In the genomic region with DNA sequence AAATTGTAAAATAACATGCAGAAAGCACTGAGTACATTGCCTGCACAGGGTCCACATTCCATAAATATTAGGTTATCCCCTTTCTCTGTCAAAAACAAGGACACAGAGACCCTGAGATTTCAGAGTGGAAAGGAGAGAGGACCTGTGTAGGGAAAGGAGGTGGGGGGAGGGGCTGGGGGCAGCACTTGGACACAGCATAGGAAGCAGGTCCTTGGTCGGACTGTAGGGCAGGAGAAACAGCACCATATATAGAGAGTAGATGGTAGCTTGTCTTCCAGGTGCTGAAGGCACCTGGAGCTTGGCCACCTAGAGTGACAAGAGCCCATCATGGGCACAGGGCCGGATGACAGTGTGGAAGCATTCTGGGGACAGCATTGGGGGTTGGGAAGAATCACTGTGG, we compare ENCODE assay signal across 11 cellular contexts. TPM values are rescaled to one million over a fixed set of nuclear protein-coding genes. Genes with fewer than 3 reads are reported as not detected.
DNase-seq lines count a peak whose midpoint lies in the region; ATAC-seq and TF ChIP-seq lines count a peak whose summit lies in the region.
"Had no signal": no experiment of that assay in that cellular context is flagged by ENCODE, and none has a peak within 500 bp of the region (broad histone marks: within the 10 kb centered on the region; RNA-seq: fewer than 3 reads in every experiment).

No MANE protein-coding gene starts in this region.

- DNase-seq in AG04449 (ENCODE audit: low read depth, low spot score) (no peak), IMR-90 (no peak), esophagus squamous epithelium (lab: John Stamatoyannopoulos, UW) (no peak), progenitor cell of endocrine pancreas (ENCODE audit: low spot score, unreplicated experiment) (no peak), OCI-M2 (lab: John Stamatoyannopoulos, UW; ENCODE audit: unreplicated experiment) (no peak), UCSD-AML1 (lab: John Stamatoyannopoulos, UW; ENCODE audit: unreplicated experiment) (no peak)
- DNase-seq in effector CD8-positive, alpha-beta T cell (lab: John Stamatoyannopoulos, UW), result no peak
- DNase-seq: NCI-H2029 had no signal

- peaks cover 5% of the 10 kb centered on the region for H3K4me1 Mint-ChIP-seq in progenitor cell of endocrine pancreas (ENCODE audit: low read depth)

- H3K36me3 ChIP-seq in IMR-90 (ENCODE audit: control insufficient read depth, insufficient read depth, low read length) (peaks cover 57% of the 10 kb centered on the region), esophagus squamous epithelium (peaks cover 0 to 34% (median 0%) of the 10 kb centered on the region in 3 donors)

- peak overlapping the region; percentile 98 for H3K9ac ChIP-seq in IMR-90 (ENCODE audit: low read depth, low read length)

- H4K91ac ChIP-seq in IMR-90 (ENCODE audit: insufficient read depth, low read depth, low read length), result no peak overlapping the region

- H4K5ac ChIP-seq in IMR-90 (ENCODE audit: low read depth, low read length), result no peak overlapping the region

- dilution Hi-C loops in IMR-90 (cut with HindIII; ENCODE audit: low sequenced_read_pairs, unreplicated experiment), result no loop called here

- H2BK20ac ChIP-seq in IMR-90 (ENCODE audit: low read depth, low read length), result no peak overlapping the region

- in situ Hi-C loops in IMR-90 (cut with MboI; ENCODE audit: low sequenced_read_pairs), result no loop called here

- no peak for TF ChIP-seq RAD21 in IMR-90 (IDR thresholded peaks at IDR 0.05; ENCODE audit: low read length)

- peak overlapping the region; percentile 13; the same call in 1 of the 2 replicates for H2AK5ac ChIP-seq in IMR-90 (ENCODE audit: low read depth, low read length)

- H2BK15ac ChIP-seq in IMR-90 (ENCODE audit: low read depth, low read length), result no peak overlapping the region

- peak overlapping the region; percentile 90 for H3K27ac ChIP-seq in IMR-90 (ENCODE audit: insufficient read depth, low read length)
- peak overlapping the region; percentile 44 to 92 (median 88) for H3K27ac ChIP-seq in esophagus squamous epithelium

- H2BK5ac ChIP-seq in IMR-90 (ENCODE audit: low read depth, low read length, poor library complexity, severe bottlenecking), result peak overlapping the region; percentile 98

- TF ChIP-seq POLR2A in IMR-90 (IDR thresholded peaks at IDR 0.05; ENCODE audit: low read depth, low read length) (no peak), esophagus squamous epithelium (IDR thresholded peaks at IDR 0.05) (no peak)

- no peak overlapping the region for H4K8ac ChIP-seq in IMR-90 (ENCODE audit: low read depth in 2 of 2, low read length in 2 of 2)

- POLR2A ChIA-PET in AG04449 (lab: Yijun Ruan, JAX) (interaction anchor here (0.7 to 15.8 kb wide), 10 partner anchors 7 to 72 kb away, joined by 3 to 325 read pairs (median 20); a partner anchor contains a TSS), IMR-90 (lab: Charles Lee; ENCODE audit: unreplicated experiment) (interaction anchor here (0.5 to 3.8 kb wide), 5 partner anchors 9 to 198 kb away, joined by 5 to 14 read pairs (median 10); a partner anchor contains a TSS)

- peaks cover 74% of the 10 kb centered on the region for H4K20me1 ChIP-seq in IMR-90 (ENCODE audit: insufficient read depth, low read length)

- peak overlapping the region; percentile 61; the same call in 1 of the 2 replicates for H3K56ac ChIP-seq in IMR-90 (ENCODE audit: extremely low read depth, insufficient read depth, low read length)

- peaks cover 33% of the 10 kb centered on the region for H3K9me1 ChIP-seq in IMR-90 (ENCODE audit: insufficient read depth, low read length)

- H3K4me1 ChIP-seq in IMR-90 (ENCODE audit: control insufficient read depth, insufficient read depth, low read length) (peaks cover 45% of the 10 kb centered on the region), esophagus squamous epithelium (peaks cover 0 to 52% (median 5%) of the 10 kb centered on the region in 3 donors)

- H3K14ac ChIP-seq in IMR-90 (replicated peaks; ENCODE audit: low read depth, low read length), result peak overlapping the region; percentile 100

- no peak overlapping the region for H3K18ac ChIP-seq in IMR-90 (ENCODE audit: low read depth, low read length)

- no peak overlapping the region for H2BK120ac ChIP-seq in IMR-90 (ENCODE audit: low read depth, low read length)

- no peak for TF ChIP-seq CTCF in AG04449 (IDR thresholded peaks at IDR 0.05; ENCODE audit: insufficient read depth, low read length, missing control alignments)
- TF ChIP-seq CTCF in IMR-90 (conservative IDR thresholded peaks at IDR 0.05; ENCODE audit: low read depth, low read length), result no peak
- no peak for TF ChIP-seq CTCF in esophagus squamous epithelium (IDR thresholded peaks at IDR 0.05)
- TF ChIP-seq CTCF in progenitor cell of endocrine pancreas (IDR thresholded peaks at IDR 0.05; ENCODE audit: unreplicated experiment), result no peak

- peak overlapping the region; percentile 97 for H3K4me2 ChIP-seq in IMR-90 (ENCODE audit: low read depth, low read length)

- H3K23ac ChIP-seq in IMR-90 (ENCODE audit: low read depth, low read length), result peak overlapping the region; percentile 92

- H3K4ac ChIP-seq in IMR-90 (ENCODE audit: low read depth, low read length), result peak overlapping the region; percentile 13; the same call in 1 of the 2 replicates

- peaks cover 13 to 84% of the 10 kb centered on the region in 2 experiments for H3K79me1 ChIP-seq in IMR-90 (ENCODE audit: low read depth in 1 of 2, low read length in 2 of 2)

- no CpG with 5 or more reads among the region's 2 CpGs for WGBS in IMR-90 (ENCODE audit: extremely low coverage in 2 of 2, insufficient read length in 1 of 2), 2 experiments
- 61 to 80% methylated on average over 2 of the region's 2 CpGs for WGBS in esophagus squamous epithelium, 2 donors

- H3K27me3 ChIP-seq in IMR-90 (ENCODE audit: control insufficient read depth, insufficient read depth, low read length), result no peaks in the 10 kb centered on the region
- H3K27me3 ChIP-seq in esophagus squamous epithelium, result peaks cover 0 to 6% (median 0%) of the 10 kb centered on the region in 4 donors

- H3K4me3 ChIP-seq in AG04449 (ENCODE audit: low read depth, low read length) (peak overlapping the region; percentile 97), IMR-90 (ENCODE audit: insufficient read depth, low read depth, low read length) (peak overlapping the region; percentile 83), esophagus squamous epithelium (peak overlapping the region; percentile 49 to 76 (median 65))

- BruUV-seq in IMR-90 (replicated peaks; lab: Mats Ljungman, UMichigan), result no TSS peak

- H3K9me3 ChIP-seq in IMR-90 (ENCODE audit: control insufficient read depth, insufficient read depth, low read length) (no peaks in the 10 kb centered on the region), esophagus squamous epithelium (no peaks in the 10 kb centered on the region)

- no peaks in the 10 kb centered on the region for H3K9me3 Mint-ChIP-seq in progenitor cell of endocrine pancreas (ENCODE audit: low read depth)
- H3K9me3 Mint-ChIP-seq: central memory CD8-positive, alpha-beta T cell had no signal

- H2AFZ ChIP-seq in IMR-90 (replicated peaks; ENCODE audit: low read length, poor library complexity), result no peak overlapping the region

- peak overlapping the region; percentile 30 for H3K4me3 Mint-ChIP-seq in progenitor cell of endocrine pancreas (ENCODE audit: low read depth)
- H3K4me3 Mint-ChIP-seq: central memory CD8-positive, alpha-beta T cell had no signal

- intact Hi-C loops in IMR-90 (cut with micrococcal nuclease), result loop anchor here (10.0 kb wide), 1 partner anchor 83 kb away; a partner anchor contains a TSS
- intact Hi-C loops in esophagus squamous epithelium (cut with DNase I), result loop anchor here (10.0 kb wide), 1 partner anchor 83 kb away; a partner anchor contains a TSS

- no peak overlapping the region for H3K27ac Mint-ChIP-seq in progenitor cell of endocrine pancreas

- CTCF ChIA-PET in AG04449 (lab: Yijun Ruan, JAX), result interaction anchor here (1.2 to 34.3 kb wide), 6 partner anchors 10 to 84 kb away, joined by 5 to 816 read pairs (median 26); a partner anchor contains a TSS
- CTCF ChIA-PET in IMR-90 (lab: Yijun Ruan, JAX), result no interaction called here

- ATAC-seq in IMR-90 (ENCODE audit: low read depth) (no peak), GM19467 (IDR thresholded peaks at IDR 0.05; ENCODE audit: unreplicated experiment) (no peak)

- H3K36me3 Mint-ChIP-seq in progenitor cell of endocrine pancreas (ENCODE audit: insufficient read depth), result peaks cover 2% of the 10 kb centered on the region

- peak overlapping the region; percentile 67 for H2AK9ac ChIP-seq in IMR-90 (replicated peaks; ENCODE audit: low read depth, low read length, poor library complexity)

- peaks cover 13% of the 10 kb centered on the region for H3K27me3 Mint-ChIP-seq in progenitor cell of endocrine pancreas
- H3K27me3 Mint-ChIP-seq: central memory CD8-positive, alpha-beta T cell had no signal

RNA-seq across cellular contexts. Expression of a gene that starts 2.4 kb away (rescaled TPM):
- total RNA-seq in IMR-90 (2012; rRNA removed) (960 and 1,994 TPM in 2 replicates), esophagus squamous epithelium (1,000 to 10,000 TPM in 1 of 4 donors, 100 to 1,000 TPM in 2, 10 to 100 TPM in 1; 80.8 to 1,148 (median 217) TPM), progenitor cell of endocrine pancreas (24.3 and 32.4 TPM in 2 replicates)
- polyA plus RNA-seq in IMR-90 (2012; rRNA removed), result 2,500 and 2,548 TPM in 2 replicates
- 1,868 and 3,037 TPM in 2 replicates for polyA plus RNA-seq in IMR-90 (2012; cell fraction: cytosol; rRNA removed)
- 2,387 and 3,173 TPM in 2 replicates for polyA plus RNA-seq in IMR-90 (2012; cell fraction: nucleus; rRNA removed; ENCODE audit: low replicate concordance)

RNA-seq across cellular contexts. Expression of a gene that starts 13.6 kb away (rescaled TPM):
- total RNA-seq in IMR-90 (2012; rRNA removed) (0.54 and 0.56 TPM in 2 replicates), esophagus squamous epithelium (1 to 10 TPM in 1 of 4 donors, not detected in 3; 2.2 TPM), progenitor cell of endocrine pancreas (0.31 and 0.49 TPM in 2 replicates)
- polyA plus RNA-seq in IMR-90 (2012; rRNA removed), result 3.7 and 3.9 TPM in 2 replicates
- 5.2 and 9.9 TPM in 2 replicates for polyA plus RNA-seq in IMR-90 (2012; cell fraction: cytosol; rRNA removed)
- 2.5 and 4.3 TPM in 2 replicates for polyA plus RNA-seq in IMR-90 (2012; cell fraction: nucleus; rRNA removed; ENCODE audit: low replicate concordance)
- total RNA-seq: glomerular endothelial cell had no signal

RNA-seq across cellular contexts. Expression of a gene that starts 22.3 kb away (rescaled TPM):
- total RNA-seq in IMR-90 (2012; rRNA removed) (0.56 and 2.5 TPM in 2 replicates), esophagus squamous epithelium (10 to 100 TPM in 1 of 4 donors, 1 to 10 TPM in 3; 1.3 to 17.5 (median 5.1) TPM), progenitor cell of endocrine pancreas (9.1 and 10.4 TPM in 2 replicates)
- 2.1 and 2.8 TPM in 2 replicates for polyA plus RNA-seq in IMR-90 (2012; rRNA removed)
- polyA plus RNA-seq in IMR-90 (2012; cell fraction: cytosol; rRNA removed), result 0.82 and 1.1 TPM in 2 replicates
- 7.1 and 7.2 TPM in 2 replicates for polyA plus RNA-seq in IMR-90 (2012; cell fraction: nucleus; rRNA removed; ENCODE audit: low replicate concordance)

RNA-seq across cellular contexts. Expression of a gene that starts 29.2 kb away (rescaled TPM):
- total RNA-seq in IMR-90 (2012; rRNA removed) (6.8 and 10.0 TPM in 2 replicates), esophagus squamous epithelium (10 to 100 TPM in 3 of 4 donors, 1 to 10 TPM in 1; 6.6 to 19.6 (median 14.2) TPM), progenitor cell of endocrine pancreas (17.2 and 18.8 TPM in 2 replicates)
- polyA plus RNA-seq in IMR-90 (2012; rRNA removed), result 21.1 and 24.4 TPM in 2 replicates
- 15.4 and 21.2 TPM in 2 replicates for polyA plus RNA-seq in IMR-90 (2012; cell fraction: cytosol; rRNA removed)
- 17.3 and 33.3 TPM in 2 replicates for polyA plus RNA-seq in IMR-90 (2012; cell fraction: nucleus; rRNA removed; ENCODE audit: low replicate concordance)

RNA-seq across cellular contexts. Expression of a gene that starts 29.5 kb away (rescaled TPM):
- total RNA-seq in IMR-90 (2012; rRNA removed) (13,690 and 21,707 TPM in 2 replicates), esophagus squamous epithelium (1,000 to 10,000 TPM in 3 of 4 donors, 100 to 1,000 TPM in 1; 759 to 4,621 (median 3,503) TPM), progenitor cell of endocrine pancreas (15,251 and 16,487 TPM in 2 replicates)
- polyA plus RNA-seq in IMR-90 (2012; rRNA removed), result 39.7 and 88.0 TPM in 2 replicates
- polyA plus RNA-seq in IMR-90 (2012; cell fraction: cytosol; rRNA removed), result not detected in 2 replicates
- polyA plus RNA-seq in IMR-90 (2012; cell fraction: nucleus; rRNA removed; ENCODE audit: low replicate concordance), result not detected in 2 replicates
